In the genomic region with DNA sequence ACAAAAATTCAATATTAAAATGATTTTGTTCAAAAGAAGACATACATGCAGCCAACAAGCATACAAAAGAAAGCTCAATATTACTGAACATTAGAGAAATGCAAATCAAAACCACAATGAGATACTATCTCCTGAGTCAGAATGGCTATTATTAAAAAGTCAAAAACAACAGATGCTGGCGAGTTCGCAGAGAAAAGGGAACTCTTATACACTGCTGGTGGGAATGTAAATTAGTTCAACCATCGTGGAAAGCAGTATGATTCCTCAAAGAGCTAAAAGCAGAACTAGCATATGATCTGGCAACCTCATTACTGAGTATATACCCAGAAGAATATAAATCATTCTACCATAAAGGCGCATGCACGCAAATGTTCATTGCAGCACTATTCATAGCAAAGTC, we compare ENCODE assay signal across 11 cellular contexts.
DNase-seq lines count a peak whose midpoint lies in the region; ATAC-seq lines count a peak whose summit lies in the region.
"Had no signal": no experiment of that assay in that cellular context is flagged by ENCODE, and none has a peak within 500 bp of the region (broad histone marks: within the 10 kb centered on the region; RNA-seq: fewer than 3 reads in every experiment).

No MANE protein-coding gene starts in this region.

- DNase-seq in DMS 273 (lab: John Stamatoyannopoulos, UW; ENCODE audit: unreplicated experiment) (peak; percentile 10), M059J (ENCODE audit: low read depth) (peak; percentile 63), GOT3 (lab: John Stamatoyannopoulos, UW) (no peak), inferior parietal cortex (ENCODE audit: extremely low spot score) (no peak), pons (ENCODE audit: low spot score) (no peak)
- no peak for DNase-seq in stimulated activated CD4-positive, alpha-beta T cell treated with anti-CD3 and anti-CD28 coated beads, Interleukin-12 subunit alpha, Interleukin-12 subunit beta, amount 100 ng/mL, for 4 hours
- DNase-seq: activated T-cell treated with anti-CD3 and anti-CD28 coated beads, Interleukin-2, amount 50 U/mL, for 24 hours; foreskin keratinocyte; NCI-H524 had no signal

- peak; percentile 79 for ATAC-seq in GM19395 (IDR thresholded peaks at IDR 0.05; ENCODE audit: unreplicated experiment)
- ATAC-seq in HG02938 (IDR thresholded peaks at IDR 0.05; ENCODE audit: unreplicated experiment) = peak; percentile 81
- ATAC-seq: foreskin keratinocyte had no signal

Comparison
In these comparisons a context has a peak if more than half of its experiments do, and no peak if none do; other contexts are left out.
1. DNase-seq: peak in DMS 273 (single experiment) and M059J (single experiment); none in GOT3 (single experiment), stimulated activated CD4-positive, alpha-beta T cell treated with anti-CD3 and anti-CD28 coated beads, Interleukin-12 subunit alpha, Interleukin-12 subunit beta, amount 100 ng/mL, for 4 hours (single experiment), inferior parietal cortex (single experiment) and pons (single experiment).